Comparison of ENCODE assay signal across 21 cellular contexts in genomic region chr20:4886771-4887527, GRCh38.
DNase-seq lines count a peak whose midpoint lies in the region; TF ChIP-seq lines count a peak whose summit lies in the region.
"Had no signal": no experiment of that assay in that cellular context is flagged by ENCODE, and none has a peak within 500 bp of the region (broad histone marks: within the 10 kb centered on the region; RNA-seq: fewer than 3 reads in every experiment).

No MANE protein-coding gene starts in this region.

- no peak for DNase-seq in T-helper 1 cell
- peak; percentile 16 to 43 for DNase-seq in HL-60 (ENCODE audit: low read depth in 1 of 2, low spot score in 1 of 2)
- peak; percentile 85 for DNase-seq in posterior vena cava (ENCODE audit: low spot score)
- DNase-seq in retina, result no peak
- no peak for DNase-seq in CD8-positive, alpha-beta memory T cell
- no peak for DNase-seq in DMS153 (lab: John Stamatoyannopoulos, UW)
- DNase-seq: activated T-cell treated with anti-CD3 and anti-CD28 coated beads, Interleukin-2, amount 50 U/mL, for 1 hour; CD4-positive, CD25-positive, alpha-beta regulatory T cell; colonic mucosa; DMS79 treated with DMSO at 0.1 percent for 48 hours; foreskin keratinocyte; NCI-H187; NCI-H524 treated with DMSO at 0.1 percent for 48 hours; PC-3; thyroid gland had no signal

- H3K36me3 ChIP-seq in CD8-positive, alpha-beta memory T cell (ENCODE audit: insufficient read depth, low read length), result peaks cover 5% of the 10 kb centered on the region
- H3K36me3 ChIP-seq: colonic mucosa, neural progenitor cell had no signal

- H3K27me3 ChIP-seq in HL-60 (ENCODE audit: insufficient read depth, poor library complexity, severe bottlenecking), result no peaks in the 10 kb centered on the region
- H3K27me3 ChIP-seq in CD8-positive, alpha-beta memory T cell (ENCODE audit: insufficient read depth, low read length, poor library complexity, severe bottlenecking), result no peaks in the 10 kb centered on the region
- H3K27me3 ChIP-seq: colonic mucosa, foreskin keratinocyte, neural progenitor cell, thyroid gland had no signal

- no peak overlapping the region for H3K4me3 ChIP-seq in HL-60 (replicated peaks; ENCODE audit: insufficient read depth, low read length)
- no peak overlapping the region for H3K4me3 ChIP-seq in CD8-positive, alpha-beta memory T cell (ENCODE audit: low read length)
- H3K4me3 ChIP-seq: colonic mucosa, neural progenitor cell, SK-N-MC, thyroid gland had no signal

- H3K36me3 Mint-ChIP-seq in T-helper 1 cell treated with Interleukin-12 subunit alpha and Interleukin-12 subunit beta and Interleukin-4 antibody, amounts not matched to agents 30 μg/mL and 1 μg/mL, for 36 hours (ENCODE audit: low read depth), result peaks cover 16% of the 10 kb centered on the region
- peaks cover 93% of the 10 kb centered on the region for H3K36me3 Mint-ChIP-seq in dendritic cell treated with granulocyte-macrophage colony-stimulating factor and Interleukin-4, amounts not matched to agents 40 ng/mL and 50 ng/mL, for 4 days (ENCODE audit: low read depth)
- H3K36me3 Mint-ChIP-seq in CD8-positive, alpha-beta memory T cell, result peaks cover 0 to 74% (median 23%) of the 10 kb centered on the region in 3 donors

- intact Hi-C loops in dendritic cell treated with granulocyte-macrophage colony-stimulating factor and Interleukin-4, amounts not matched to agents 40 ng/mL and 50 ng/mL, for 4 days (cut with micrococcal nuclease), result no loop called here
- intact Hi-C loops in posterior vena cava (cut with DNase I), result loop anchor here in 1 of 2 donors (10.0 kb wide), 1 partner anchor 102 kb away; no protein-coding TSS in a partner anchor

- H3K9me3 Mint-ChIP-seq in T-helper 1 cell treated with Interleukin-12 subunit alpha and Interleukin-12 subunit beta and Interleukin-4 antibody, amounts not matched to agents 30 μg/mL and 1 μg/mL, for 36 hours, result no peaks in the 10 kb centered on the region
- no peaks in the 10 kb centered on the region for H3K9me3 Mint-ChIP-seq in dendritic cell treated with granulocyte-macrophage colony-stimulating factor and Interleukin-4, amounts not matched to agents 40 ng/mL and 50 ng/mL, for 4 days
- no peaks in the 10 kb centered on the region for H3K9me3 Mint-ChIP-seq in CD8-positive, alpha-beta memory T cell
- H3K9me3 Mint-ChIP-seq: CD4-positive, CD25-positive, alpha-beta regulatory T cell; mesothelial cell of epicardium; neural progenitor cell had no signal

- POLR2A ChIA-PET in CD8-positive, alpha-beta memory T cell (lab: Charles Lee), result no interaction called here

- H3K27ac ChIP-seq in HL-60 (replicated peaks), result no peak overlapping the region
- H3K27ac ChIP-seq in CD8-positive, alpha-beta memory T cell (ENCODE audit: low read depth, low read length), result no peak overlapping the region
- H3K27ac ChIP-seq: colonic mucosa, foreskin keratinocyte, neural progenitor cell, SK-N-MC, thyroid gland had no signal

- no peak for TF ChIP-seq CTCF in HL-60 (IDR thresholded peaks at IDR 0.05; ENCODE audit: insufficient read depth, low read length)

- H3K4me3 Mint-ChIP-seq in T-helper 1 cell treated with Interleukin-12 subunit alpha and Interleukin-12 subunit beta and Interleukin-4 antibody, amounts not matched to agents 30 μg/mL and 1 μg/mL, for 36 hours, result no peak overlapping the region
- no peak overlapping the region for H3K4me3 Mint-ChIP-seq in dendritic cell treated with granulocyte-macrophage colony-stimulating factor and Interleukin-4, amounts not matched to agents 40 ng/mL and 50 ng/mL, for 4 days
- no peak overlapping the region for H3K4me3 Mint-ChIP-seq in CD8-positive, alpha-beta memory T cell
- H3K4me3 Mint-ChIP-seq: activated naive CD8-positive, alpha-beta T cell; CD4-positive, CD25-positive, alpha-beta regulatory T cell; mesothelial cell of epicardium; neural progenitor cell had no signal

- CTCF ChIA-PET in CD8-positive, alpha-beta memory T cell (lab: Charles Lee), result no interaction called here

- no peaks in the 10 kb centered on the region for H3K27me3 Mint-ChIP-seq in T-helper 1 cell treated with Interleukin-12 subunit alpha and Interleukin-12 subunit beta and Interleukin-4 antibody, amounts not matched to agents 30 μg/mL and 1 μg/mL, for 36 hours (ENCODE audit: low read depth)
- H3K27me3 Mint-ChIP-seq in dendritic cell treated with granulocyte-macrophage colony-stimulating factor and Interleukin-4, amounts not matched to agents 40 ng/mL and 50 ng/mL, for 4 days, result no peaks in the 10 kb centered on the region
- no peaks in the 10 kb centered on the region for H3K27me3 Mint-ChIP-seq in CD8-positive, alpha-beta memory T cell
- H3K27me3 Mint-ChIP-seq: activated naive CD8-positive, alpha-beta T cell; CD4-positive, CD25-positive, alpha-beta regulatory T cell had no signal

- peak overlapping the region; percentile 55 for H3K27ac Mint-ChIP-seq in T-helper 1 cell treated with Interleukin-12 subunit alpha and Interleukin-12 subunit beta and Interleukin-4 antibody, amounts not matched to agents 30 μg/mL and 1 μg/mL, for 36 hours
- peak overlapping the region; percentile 32 for H3K27ac Mint-ChIP-seq in dendritic cell treated with granulocyte-macrophage colony-stimulating factor and Interleukin-4, amounts not matched to agents 40 ng/mL and 50 ng/mL, for 4 days
- H3K27ac Mint-ChIP-seq in CD8-positive, alpha-beta memory T cell, result peak overlapping the region in 1 of 8 donors; percentile 23
- H3K27ac Mint-ChIP-seq: activated naive CD8-positive, alpha-beta T cell; mesothelial cell of epicardium; neural progenitor cell had no signal

- H3K9me3 ChIP-seq in CD8-positive, alpha-beta memory T cell (ENCODE audit: low read length), result no peaks in the 10 kb centered on the region
- H3K9me3 ChIP-seq: colonic mucosa, thyroid gland had no signal

- no peaks in the 10 kb centered on the region for H3K4me1 ChIP-seq in CD8-positive, alpha-beta memory T cell (ENCODE audit: insufficient read depth, low read length)
- H3K4me1 ChIP-seq: colonic mucosa, foreskin keratinocyte, neural progenitor cell, thyroid gland had no signal

- peaks cover 18% of the 10 kb centered on the region for H3K4me1 Mint-ChIP-seq in T-helper 1 cell treated with Interleukin-12 subunit alpha and Interleukin-12 subunit beta and Interleukin-4 antibody, amounts not matched to agents 30 μg/mL and 1 μg/mL, for 36 hours (ENCODE audit: low read depth)
- peaks cover 14% of the 10 kb centered on the region for H3K4me1 Mint-ChIP-seq in dendritic cell treated with granulocyte-macrophage colony-stimulating factor and Interleukin-4, amounts not matched to agents 40 ng/mL and 50 ng/mL, for 4 days (ENCODE audit: low read depth)
- peaks cover 4 to 7% (median 7%) of the 10 kb centered on the region in 3 donors for H3K4me1 Mint-ChIP-seq in CD8-positive, alpha-beta memory T cell
- H3K4me1 Mint-ChIP-seq: mesothelial cell of epicardium had no signal

Comparison
In these comparisons a context has a peak if more than half of its experiments do, and no peak if none do; other contexts are left out.
1. DNase-seq: peak in HL-60 (2 of 2) and posterior vena cava (single experiment); none in T-helper 1 cell (0 of 5), retina (single experiment), CD8-positive, alpha-beta memory T cell (0 of 5) and DMS153 (single experiment).